22 cellular contexts compared by ENCODE assay signal in the genomic region with DNA sequence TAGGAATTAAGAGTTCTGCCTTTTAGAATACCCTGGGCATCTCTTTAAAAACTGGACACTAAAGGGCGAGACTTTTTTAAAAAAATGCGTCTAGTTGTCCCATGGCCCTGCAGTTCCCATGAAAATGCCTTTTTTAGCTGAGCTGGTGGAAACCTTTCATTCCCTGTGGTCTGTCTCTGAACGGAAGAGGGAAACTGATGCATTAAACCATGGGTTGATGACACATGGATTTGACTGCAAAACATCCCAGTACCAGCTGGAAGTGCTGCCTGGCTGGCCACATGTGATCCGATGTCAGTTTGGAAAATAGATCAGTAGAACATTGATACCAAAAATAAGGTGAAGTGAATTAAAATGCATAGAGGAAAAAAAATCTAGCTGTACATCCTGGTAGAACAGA.
DNase-seq lines count a peak whose midpoint lies in the region; ATAC-seq, FAIRE-seq and TF ChIP-seq lines count a peak whose summit lies in the region.
"Had no signal": no experiment of that assay in that cellular context is flagged by ENCODE, and none has a peak within 500 bp of the region (broad histone marks: within the 10 kb centered on the region; RNA-seq: fewer than 3 reads in every experiment).

No MANE protein-coding gene starts in this region.

- peaks cover 15 to 22% of the 10 kb centered on the region in 2 experiments for H3K79me1 ChIP-seq in IMR-90 (ENCODE audit: low read depth in 1 of 2, low read length in 2 of 2)

- no peak overlapping the region for H3K18ac ChIP-seq in IMR-90 (ENCODE audit: low read depth, low read length)

- WGBS in IMR-90 (ENCODE audit: extremely low coverage in 2 of 2, insufficient read length in 1 of 2), 2 experiments: 90% methylated on average over 2 of the region's 4 CpGs; no CpG with 5 or more reads in 1 of the 2 experiments

- H3K27me3 Mint-ChIP-seq in astrocyte (ENCODE audit: low read depth, unreplicated experiment): no peaks in the 10 kb centered on the region

- no peak overlapping the region for H3K4me3 Mint-ChIP-seq in astrocyte (ENCODE audit: unreplicated experiment)
- H3K4me3 Mint-ChIP-seq: CD8-positive, alpha-beta memory T cell had no signal

- no peak overlapping the region; the same call in 1 of the 2 replicates for H4K5ac ChIP-seq in IMR-90 (ENCODE audit: low read depth, low read length)

- H2BK15ac ChIP-seq in IMR-90 (ENCODE audit: low read depth, low read length): no peak overlapping the region

- TF ChIP-seq RAD21 in IMR-90 (IDR thresholded peaks at IDR 0.05; ENCODE audit: low read length): no peak

- no peak overlapping the region for H3K14ac ChIP-seq in IMR-90 (replicated peaks; ENCODE audit: low read depth, low read length)

- peaks cover 8% of the 10 kb centered on the region for H3K9me1 ChIP-seq in IMR-90 (ENCODE audit: insufficient read depth, low read length)

- H2BK20ac ChIP-seq in IMR-90 (ENCODE audit: low read depth, low read length): no peak overlapping the region

- dilution Hi-C loops in IMR-90 (cut with HindIII; ENCODE audit: low sequenced_read_pairs, unreplicated experiment): no loop called here

- H3K9me3 ChIP-seq in IMR-90 (ENCODE audit: control insufficient read depth, insufficient read depth, low read length) (no peaks in the 10 kb centered on the region), astrocyte (ENCODE audit: insufficient read depth, low read depth, low read length) (no peaks in the 10 kb centered on the region), gastrocnemius medialis (no peaks in the 10 kb centered on the region)
- H3K9me3 ChIP-seq: Peyer's patch had no signal

- H2AK5ac ChIP-seq in IMR-90 (ENCODE audit: low read depth, low read length): peak overlapping the region; percentile 36; the same call in 1 of the 2 replicates

- in situ Hi-C loops in IMR-90 (cut with MboI; ENCODE audit: low sequenced_read_pairs): no loop called here
- in situ Hi-C loops in gastrocnemius medialis (cut with MboI; ENCODE audit: low sequenced_read_pairs in 4 of 4): no loop called here

- no TSS peak for BruUV-seq in IMR-90 (replicated peaks; lab: Mats Ljungman, UMichigan)

- H3K27ac ChIP-seq in IMR-90 (ENCODE audit: insufficient read depth, low read length) (peak overlapping the region; percentile 33; the same call in 1 of the 2 replicates), astrocyte (ENCODE audit: low read depth, low read length) (peak overlapping the region; percentile 30), gastrocnemius medialis (no peak overlapping the region)
- H3K27ac ChIP-seq: C4-2B, HL-60, Peyer's patch had no signal

- H4K20me1 ChIP-seq in IMR-90 (ENCODE audit: insufficient read depth, low read length) (no peaks in the 10 kb centered on the region), astrocyte (ENCODE audit: insufficient read depth, low read length) (no peaks in the 10 kb centered on the region)

- no peak overlapping the region for H3K9ac ChIP-seq in IMR-90 (ENCODE audit: low read depth, low read length)
- H3K9ac ChIP-seq in astrocyte (ENCODE audit: low read length): peak overlapping the region; percentile 3

- H3K9me3 Mint-ChIP-seq in astrocyte (ENCODE audit: unreplicated experiment): no peaks in the 10 kb centered on the region
- H3K9me3 Mint-ChIP-seq: CD8-positive, alpha-beta memory T cell had no signal

- TF ChIP-seq CTCF in IMR-90 (conservative IDR thresholded peaks at IDR 0.05; ENCODE audit: low read depth, low read length): no peak
- no peak for TF ChIP-seq CTCF in astrocyte (IDR thresholded peaks at IDR 0.05; ENCODE audit: insufficient read depth, low read depth, low read length)
- no peak for TF ChIP-seq CTCF in gastrocnemius medialis (IDR thresholded peaks at IDR 0.05 in 4 of 5, conservative IDR thresholded peaks at IDR 0.05 in 1 of 5)

- no peak overlapping the region for H3K56ac ChIP-seq in IMR-90 (ENCODE audit: extremely low read depth, insufficient read depth, low read length)

- peaks cover 27% of the 10 kb centered on the region for H3K36me3 ChIP-seq in IMR-90 (ENCODE audit: control insufficient read depth, insufficient read depth, low read length)
- H3K36me3 ChIP-seq in astrocyte (ENCODE audit: insufficient read depth, low read length): peaks cover 24% of the 10 kb centered on the region
- H3K36me3 ChIP-seq in gastrocnemius medialis: no peaks in the 10 kb centered on the region
- H3K36me3 ChIP-seq: Peyer's patch had no signal

- no peak overlapping the region; a peak in 1 of 4 replicates for H4K8ac ChIP-seq in IMR-90 (ENCODE audit: low read depth in 2 of 2, low read length in 2 of 2)

- H2AK9ac ChIP-seq in IMR-90 (replicated peaks; ENCODE audit: low read depth, low read length, poor library complexity): no peak overlapping the region

- DNase-seq in AG08395 (ENCODE audit: low spot score): peak; percentile 10
- DNase-seq in IMR-90: no peak
- no peak for DNase-seq in astrocyte (ENCODE audit: low read depth)
- peak; percentile 26 to 56 for DNase-seq in lung microvascular endothelial cell (ENCODE audit: low read depth in 2 of 2)
- DNase-seq in gastrocnemius medialis: no peak
- DNase-seq in COLO668 (lab: John Stamatoyannopoulos, UW; ENCODE audit: unreplicated experiment): no peak
- DNase-seq: 8988T; CD8-positive, alpha-beta memory T cell; DMS53; EL; Karpas-422; NCI-H1417; NCI-H1694 treated with DMSO at 0.1 percent for 48 hours; NCI-H2081 treated with DMSO at 0.1 percent for 48 hours; NCI-H446; NCI-H526; Peyer's patch; Right ventricle myocardium superior had no signal

- intact Hi-C loops in IMR-90 (cut with micrococcal nuclease): no loop called here
- intact Hi-C loops in gastrocnemius medialis (cut with DNase I; ENCODE audit: low total_unique reads): no loop called here

- 0 out of 2 replicates have a peak overlapping the region, but pooled peaks have one; percentile 6 for H2BK120ac ChIP-seq in IMR-90 (ENCODE audit: low read depth, low read length)

- POLR2A ChIA-PET in IMR-90 (lab: Charles Lee; ENCODE audit: unreplicated experiment): no interaction called here

- H2AFZ ChIP-seq in IMR-90 (replicated peaks; ENCODE audit: low read length, poor library complexity) (no peak overlapping the region), astrocyte (ENCODE audit: low read depth, low read length) (no peak overlapping the region)

- peaks cover 14% of the 10 kb centered on the region for H3K79me2 ChIP-seq in astrocyte (ENCODE audit: insufficient read depth, low read length)

- peaks cover 43% of the 10 kb centered on the region for H3K4me1 Mint-ChIP-seq in astrocyte (ENCODE audit: low read depth, unreplicated experiment)
- H3K4me1 Mint-ChIP-seq: CD8-positive, alpha-beta memory T cell had no signal

- no peak for FAIRE-seq in astrocyte (lab: Jason Lieb, UNC)

- ATAC-seq in IMR-90 (ENCODE audit: low read depth): no peak
- no peak for ATAC-seq in gastrocnemius medialis
- no peak for ATAC-seq in GM18868 (IDR thresholded peaks at IDR 0.05; ENCODE audit: unreplicated experiment)
- no peak for ATAC-seq in HG02759 (IDR thresholded peaks at IDR 0.05; ENCODE audit: unreplicated experiment)

- H2BK5ac ChIP-seq in IMR-90 (ENCODE audit: low read depth, low read length, poor library complexity, severe bottlenecking): peak overlapping the region; percentile 5

- peaks cover 1% of the 10 kb centered on the region; the same call in 1 of the 2 replicates for H3K4me1 ChIP-seq in IMR-90 (ENCODE audit: control insufficient read depth, insufficient read depth, low read length)
- peaks cover 28% of the 10 kb centered on the region for H3K4me1 ChIP-seq in astrocyte (ENCODE audit: insufficient read depth, low read length)
- peaks cover 7 to 9% of the 10 kb centered on the region in 2 donors for H3K4me1 ChIP-seq in gastrocnemius medialis

- H3K4me3 ChIP-seq in IMR-90 (ENCODE audit: insufficient read depth, low read depth, low read length) (no peak overlapping the region), astrocyte (ENCODE audit: insufficient read depth, low read depth, low read length) (no peak overlapping the region), gastrocnemius medialis (no peak overlapping the region)
- H3K4me3 ChIP-seq: Peyer's patch had no signal

- peaks cover 8% of the 10 kb centered on the region for H3K36me3 Mint-ChIP-seq in astrocyte (ENCODE audit: low read depth, unreplicated experiment)
- H3K36me3 Mint-ChIP-seq: CD8-positive, alpha-beta memory T cell had no signal

- no peak for TF ChIP-seq POLR2A in IMR-90 (IDR thresholded peaks at IDR 0.05; ENCODE audit: low read depth, low read length)
- no peak for TF ChIP-seq POLR2A in gastrocnemius medialis (IDR thresholded peaks at IDR 0.05)

- H4K91ac ChIP-seq in IMR-90 (ENCODE audit: insufficient read depth, low read depth, low read length): no peak overlapping the region

- CTCF ChIA-PET in IMR-90 (lab: Yijun Ruan, JAX): no interaction called here

- no peak overlapping the region; the same call in 1 of the 2 replicates for H3K4ac ChIP-seq in IMR-90 (ENCODE audit: low read depth, low read length)

- H3K23ac ChIP-seq in IMR-90 (ENCODE audit: low read depth, low read length): no peak overlapping the region

- no peak overlapping the region for H3K4me2 ChIP-seq in IMR-90 (ENCODE audit: low read depth, low read length)
- H3K4me2 ChIP-seq in astrocyte (ENCODE audit: low read length): no peak overlapping the region

- no peak overlapping the region for H3K27ac Mint-ChIP-seq in astrocyte (ENCODE audit: unreplicated experiment)
- H3K27ac Mint-ChIP-seq: CD8-positive, alpha-beta memory T cell had no signal

- H3K27me3 ChIP-seq in IMR-90 (ENCODE audit: control insufficient read depth, insufficient read depth, low read length) (no peaks in the 10 kb centered on the region), astrocyte (ENCODE audit: insufficient read depth, low read length) (no peaks in the 10 kb centered on the region), gastrocnemius medialis (no peaks in the 10 kb centered on the region)
- H3K27me3 ChIP-seq: Peyer's patch had no signal

TF ChIP-seq in IMR-90, 13 proteins besides CTCF, POLR2A, EP300 and RAD21 (continues in another document):
- TF ChIP-seq RFX5 (IDR thresholded peaks at IDR 0.05; ENCODE audit: low read depth, low read length) (no peak), CHD1 (IDR thresholded peaks at IDR 0.05; ENCODE audit: low read depth, low read length) (no peak), NFE2L2 (IDR thresholded peaks at IDR 0.05; ENCODE audit: low read depth, low read length) (no peak), BHLHE40 (IDR thresholded peaks at IDR 0.05; ENCODE audit: low read depth, low read length) (no peak), SMC3 (IDR thresholded peaks at IDR 0.05; ENCODE audit: low read depth, low read length) (no peak), FOS (IDR thresholded peaks at IDR 0.05; ENCODE audit: low read depth, low read length) (no peak), CEBPB (IDR thresholded peaks at IDR 0.05; ENCODE audit: low read depth, low read length) (no peak)
- TF ChIP-seq, protein P1, sequence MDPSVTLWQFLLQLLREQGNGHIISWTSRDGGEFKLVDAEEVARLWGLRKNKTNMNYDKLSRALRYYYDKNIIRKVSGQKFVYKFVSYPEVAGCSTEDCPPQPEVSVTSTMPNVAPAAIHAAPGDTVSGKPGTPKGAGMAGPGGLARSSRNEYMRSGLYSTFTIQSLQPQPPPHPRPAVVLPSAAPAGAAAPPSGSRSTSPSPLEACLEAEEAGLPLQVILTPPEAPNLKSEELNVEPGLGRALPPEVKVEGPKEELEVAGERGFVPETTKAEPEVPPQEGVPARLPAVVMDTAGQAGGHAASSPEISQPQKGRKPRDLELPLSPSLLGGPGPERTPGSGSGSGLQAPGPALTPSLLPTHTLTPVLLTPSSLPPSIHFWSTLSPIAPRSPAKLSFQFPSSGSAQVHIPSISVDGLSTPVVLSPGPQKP (IDR thresholded peaks at IDR 0.05; ENCODE audit: borderline replicate concordance, low read depth, low read length): no peak

Comparison
In these comparisons a context has a peak if more than half of its experiments do, and no peak if none do; other contexts are left out.
1. DNase-seq: peak in AG08395 (single experiment) and lung microvascular endothelial cell (2 of 2); none in IMR-90 (single experiment), astrocyte (single experiment), gastrocnemius medialis (0 of 2) and COLO668 (single experiment).
2. H3K27ac ChIP-seq: peak in IMR-90 (single experiment) and astrocyte (single experiment); none in gastrocnemius medialis (0 of 4).